ENCODE assay signal across 35 cellular contexts in genomic region chr2:23160006-23160405, GRCh38.
"Had no signal": no experiment of that assay in that cellular context is flagged by ENCODE, and none has a peak within 500 bp of the region (broad histone marks: within the 10 kb centered on the region; RNA-seq: fewer than 3 reads in every experiment).

No MANE protein-coding gene starts in this region.

- DNase-seq: Karpas-422, Kasumi-1, MG63, MM.1S, MV-4-11, NCI-H1048, NCI-H1092, NCI-H1092 treated with DMSO at 0.1 percent for 48 hours, NCI-H1105, NCI-H1105 treated with DMSO at 0.1 percent for 48 hours, NCI-H1417, NCI-H1417 treated with DMSO at 0.1 percent for 48 hours, NCI-H1436, NCI-H1436 treated with DMSO at 0.1 percent for 48 hours, NCI-H146, NCI-H1694, NCI-H1694 treated with DMSO at 0.1 percent for 48 hours, NCI-H187, NCI-H187 treated with DMSO at 0.1 percent for 48 hours, NCI-H1930, NCI-H2029, NCI-H2029 treated with DMSO at 0.1 percent for 48 hours, NCI-H2081, NCI-H2081 treated with DMSO at 0.1 percent for 48 hours, NCI-H2107, NCI-H2171, NCI-H2171 treated with DMSO at 0.1 percent for 48 hours, NCI-H2227 treated with DMSO at 0.1 percent for 48 hours, NCI-H226, NCI-H345, NCI-H446, NCI-H446 treated with DMSO at 0.1 percent for 48 hours, NCI-H510A, NCI-H510A treated with DMSO at 0.1 percent for 48 hours, NCI-H524 had no signal
